ENCODE assay signal across 16 cellular contexts in genomic region chr5:65696892-65697291, GRCh38. TPM values are rescaled to one million over a fixed set of nuclear protein-coding genes. Genes with fewer than 3 reads are reported as not detected.
A peak's percentile ranks its signal among the peaks of the same experiment; 100 is the strongest.
DNase-seq lines count a peak whose midpoint lies in the region; ATAC-seq and TF ChIP-seq lines count a peak whose summit lies in the region.
"Had no signal": no experiment of that assay in that cellular context is flagged by ENCODE, and none has a peak within 500 bp of the region (broad histone marks: within the 10 kb centered on the region; RNA-seq: fewer than 3 reads in every experiment).

No MANE protein-coding gene starts in this region.

- H3K4me3 ChIP-seq in GM23248 (no peak overlapping the region), dorsolateral prefrontal cortex (no peak overlapping the region)

- no peaks in the 10 kb centered on the region for H3F3A ChIP-seq in GM23248 (ENCODE audit: insufficient read depth)

- no peak overlapping the region for H3K9ac ChIP-seq in GM23248

- in situ Hi-C loops in GM23248 (cut with MboI): no loop called here

- H3K79me2 ChIP-seq in GM23248 (ENCODE audit: insufficient read depth): no peaks in the 10 kb centered on the region

- no peaks in the 10 kb centered on the region for H4K20me1 ChIP-seq in GM23248 (ENCODE audit: insufficient read depth)

- intact Hi-C loops in dorsolateral prefrontal cortex (cut with DNase I): no loop called here

- ATAC-seq in GM21526 (IDR thresholded peaks at IDR 0.05; ENCODE audit: low FRiP score, unreplicated experiment) (no peak), GM18873 (IDR thresholded peaks at IDR 0.05; ENCODE audit: low FRiP score, unreplicated experiment) (no peak)
- ATAC-seq: CD8-positive, alpha-beta T cell had no signal

- no peak overlapping the region for H2AFZ ChIP-seq in GM23248

- H3K27ac ChIP-seq in GM23248 (no peak overlapping the region), dorsolateral prefrontal cortex (peak overlapping the region in 53 of 59 donors; percentile 21 to 93 (median 82))
- H3K27ac ChIP-seq: RWPE1 had no signal

- no peak for TF ChIP-seq CTCF in dorsolateral prefrontal cortex (IDR thresholded peaks at IDR 0.05 in 54 of 56, conservative IDR thresholded peaks at IDR 0.05 in 2 of 56; ENCODE audit: low read depth in 1 of 56, partially characterized antibody in 56 of 56)

- H3K36me3 ChIP-seq in GM23248 (ENCODE audit: low read depth): peaks cover 16% of the 10 kb centered on the region

- peak overlapping the region; percentile 7 for H3K4me2 ChIP-seq in GM23248 (ENCODE audit: unreplicated experiment)

- H3K27me3 ChIP-seq in GM23248 (replicated peaks; ENCODE audit: insufficient read depth): no peaks in the 10 kb centered on the region
- H3K27me3 ChIP-seq in dorsolateral prefrontal cortex: no peaks in the 10 kb centered on the region

- H3K4me1 ChIP-seq in GM23248 (ENCODE audit: insufficient read depth): peaks cover 8% of the 10 kb centered on the region; the same call in 1 of the 2 replicates

- H3K9me3 ChIP-seq in GM23248 (ENCODE audit: low read depth): no peaks in the 10 kb centered on the region

- DNase-seq in EH (ENCODE audit: low read depth) (peak; percentile 21), GM23248 (peak; percentile 28), dorsolateral prefrontal cortex (no peak), myocyte (ENCODE audit: low read depth) (peak; percentile 56), RKO (ENCODE audit: low spot score) (no peak)
- DNase-seq: CD8-positive, alpha-beta T cell; EL; MV-4-11; NCI-H1436; NCI-H2081; NCI-H524 treated with DMSO at 0.1 percent for 48 hours; NK-92 treated with Interleukin-12 subunit alpha and Interleukin-12 subunit beta, amount 100 ng/mL, for 24 hours; OCI-M1 had no signal

- H3K9me2 ChIP-seq in GM23248 (ENCODE audit: insufficient read depth): no peaks in the 10 kb centered on the region

RNA-seq across cellular contexts. Expression of gene SGTB, which starts 25.0 kb away (rescaled TPM):
- 22.6 and 39.9 TPM in 2 replicates for total RNA-seq in GM23248 (2014; rRNA removed; shearing (Covaris generic))
- polyA plus RNA-seq in GM23248 (2016; fragmentation: Nextera tagmentation; extraction: Ambion mirVana): 16.3 and 17.7 TPM in 2 replicates
- 100 to 1,000 TPM in 19 of 120 experiments, 10 to 100 TPM in 101; 31.9 to 123 (median 81.4) TPM for total RNA-seq in dorsolateral prefrontal cortex
- 8.7 and 24.7 TPM in 2 replicates for total RNA-seq in myocyte
- polyA plus RNA-seq in myocyte (2012): 7.0 TPM

RNA-seq across cellular contexts. Expression of gene NLN, which starts 25.1 kb away (rescaled TPM):
- total RNA-seq in GM23248 (2014; rRNA removed; shearing (Covaris generic)): 37.7 and 58.3 TPM in 2 replicates
- 49.6 and 54.9 TPM in 2 replicates for polyA plus RNA-seq in GM23248 (2016; fragmentation: Nextera tagmentation; extraction: Ambion mirVana)
- total RNA-seq in dorsolateral prefrontal cortex: 10 to 100 TPM; 14.0 to 41.7 (median 30.4) TPM
- 26.3 and 31.1 TPM in 2 replicates for total RNA-seq in myocyte
- 18.7 TPM for polyA plus RNA-seq in myocyte (2012)

Comparison
In these comparisons a context has a peak if more than half of its experiments do, and no peak if none do; other contexts are left out.
1. DNase-seq: peak in EH (single experiment), GM23248 (single experiment) and myocyte (single experiment); none in dorsolateral prefrontal cortex (0 of 10) and RKO (single experiment).